ENCODE assay signal across 8 cellular contexts in genomic region chr14:69685716-69686115, GRCh38.
DNase-seq lines count a peak whose midpoint lies in the region; ATAC-seq and TF ChIP-seq lines count a peak whose summit lies in the region.

No MANE protein-coding gene starts in this region.

- H3K27ac Mint-ChIP-seq in activated T-cell treated with anti-CD3 and anti-CD28 coated beads, Interleukin-2, amount 50 U/mL, for 24 hours, result peak overlapping the region; percentile 99
- H3K27ac Mint-ChIP-seq in activated CD4-positive, alpha-beta T cell treated with anti-CD3 and anti-CD28 coated beads, Interleukin-2, amount 10 ng/mL, durations not matched to agents 24 days and 14 days, result peak overlapping the region; percentile 96

- intact Hi-C loops in activated CD4-positive, alpha-beta T cell treated with anti-CD3 and anti-CD28 coated beads, Interleukin-2, amount 10 ng/mL, durations not matched to agents 24 days and 14 days (cut with micrococcal nuclease), result loop anchor here (1.0 kb wide), 5 partner anchors 9 to 82 kb away; partner anchors contain the start of genes SRSF5 and SUSD6
- intact Hi-C loops in sciatic nerve (cut with DNase I), result no loop called here

- peak; percentile 63 for DNase-seq in activated T-cell treated with anti-CD3 and anti-CD28 coated beads, Interleukin-2, amount 50 U/mL, for 24 hours
- DNase-seq in activated T-cell treated with anti-CD3 and anti-CD28 coated beads for 4 hours (no peak), fibroblast of pulmonary artery (ENCODE audit: low read depth) (peak; percentile 70), sciatic nerve (ENCODE audit: low spot score) (peak; percentile 76), foreskin melanocyte (no peak)
- peak; percentile 79 for DNase-seq in activated CD4-positive, alpha-beta T cell treated with anti-CD3 and anti-CD28 coated beads, Interleukin-2, amount 10 ng/mL, durations not matched to agents 24 days and 14 days

- no peaks in the 10 kb centered on the region for H3K9me3 Mint-ChIP-seq in activated T-cell treated with anti-CD3 and anti-CD28 coated beads, Interleukin-2, amount 50 U/mL, for 24 hours
- peaks cover 4% of the 10 kb centered on the region for H3K9me3 Mint-ChIP-seq in activated CD4-positive, alpha-beta T cell treated with anti-CD3 and anti-CD28 coated beads, Interleukin-2, amount 10 ng/mL, durations not matched to agents 24 days and 14 days

- H3K4me3 ChIP-seq in fibroblast of pulmonary artery (replicated peaks; ENCODE audit: low read depth, low read length), result no peak overlapping the region

- H3K36me3 Mint-ChIP-seq in activated T-cell treated with anti-CD3 and anti-CD28 coated beads, Interleukin-2, amount 50 U/mL, for 24 hours (ENCODE audit: low read depth), result peaks cover 78% of the 10 kb centered on the region
- H3K36me3 Mint-ChIP-seq in activated CD4-positive, alpha-beta T cell treated with anti-CD3 and anti-CD28 coated beads, Interleukin-2, amount 10 ng/mL, durations not matched to agents 24 days and 14 days (ENCODE audit: low read depth), result peaks cover 30% of the 10 kb centered on the region

- H3K4me3 Mint-ChIP-seq in activated T-cell treated with anti-CD3 and anti-CD28 coated beads, Interleukin-2, amount 50 U/mL, for 24 hours, result peak overlapping the region; percentile 67
- H3K4me3 Mint-ChIP-seq in activated CD4-positive, alpha-beta T cell treated with anti-CD3 and anti-CD28 coated beads, Interleukin-2, amount 10 ng/mL, durations not matched to agents 24 days and 14 days, result peak overlapping the region; percentile 75

- no peaks in the 10 kb centered on the region for H3K27me3 Mint-ChIP-seq in activated T-cell treated with anti-CD3 and anti-CD28 coated beads, Interleukin-2, amount 50 U/mL, for 24 hours
- no peaks in the 10 kb centered on the region for H3K27me3 Mint-ChIP-seq in activated CD4-positive, alpha-beta T cell treated with anti-CD3 and anti-CD28 coated beads, Interleukin-2, amount 10 ng/mL, durations not matched to agents 24 days and 14 days

- ATAC-seq in sciatic nerve (peak; percentile 83), HG03159 (IDR thresholded peaks at IDR 0.05; ENCODE audit: unreplicated experiment) (no peak), GM19351 (IDR thresholded peaks at IDR 0.05; ENCODE audit: unreplicated experiment) (no peak)

- peaks cover 94% of the 10 kb centered on the region for H3K4me1 Mint-ChIP-seq in activated T-cell treated with anti-CD3 and anti-CD28 coated beads, Interleukin-2, amount 50 U/mL, for 24 hours (ENCODE audit: low read depth)
- H3K4me1 Mint-ChIP-seq in activated CD4-positive, alpha-beta T cell treated with anti-CD3 and anti-CD28 coated beads, Interleukin-2, amount 10 ng/mL, durations not matched to agents 24 days and 14 days, result peaks cover 79% of the 10 kb centered on the region

- TF ChIP-seq CTCF in fibroblast of pulmonary artery (IDR thresholded peaks at IDR 0.05; ENCODE audit: low read length, missing control alignments), result no peak

Comparison
In these comparisons a context has a peak if more than half of its experiments do, and no peak if none do; other contexts are left out.
1. DNase-seq: peak in activated T-cell treated with anti-CD3 and anti-CD28 coated beads, Interleukin-2, amount 50 U/mL, for 24 hours (single experiment), activated CD4-positive, alpha-beta T cell treated with anti-CD3 and anti-CD28 coated beads, Interleukin-2, amount 10 ng/mL, durations not matched to agents 24 days and 14 days (single experiment), fibroblast of pulmonary artery (single experiment) and sciatic nerve (single experiment); none in activated T-cell treated with anti-CD3 and anti-CD28 coated beads for 4 hours (single experiment) and foreskin melanocyte (single experiment).